ENCODE assay signal across 8 cellular contexts in genomic region chrX:107675365-107675654, GRCh38. TPM values are rescaled to one million over a fixed set of nuclear protein-coding genes. Genes with fewer than 3 reads are reported as not detected.
A peak's percentile ranks its signal among the peaks of the same experiment; 100 is the strongest.
DNase-seq lines count a peak whose midpoint lies in the region; ATAC-seq, FAIRE-seq and TF ChIP-seq lines count a peak whose summit lies in the region.

No MANE protein-coding gene starts in this region.

- POLR2A ChIA-PET in activated CD8-positive, alpha-beta T cell treated with anti-CD3 and anti-CD28 coated beads, Interleukin-2, amount 10 ng/mL, durations not matched to agents 7 days and 5 days (lab: Charles Lee) = interaction anchor here (1.1 to 10.2 kb wide), 2 partner anchors 39 to 66 kb away, joined by 5 to 292 read pairs; no protein-coding TSS in a partner anchor

- H3K4me1 ChIP-seq in small intestine (ENCODE audit: control insufficient read depth in 2 of 2, insufficient read depth in 1 of 2, low read depth in 1 of 2, low read length in 1 of 2) = peaks cover 0 to 7% of the 10 kb centered on the region in 2 donors

- H3K27me3 Mint-ChIP-seq in activated CD8-positive, alpha-beta T cell treated with anti-CD3 and anti-CD28 coated beads, Interleukin-2, amount 10 ng/mL, durations not matched to agents 7 days and 5 days (ENCODE audit: low read depth) = no peaks in the 10 kb centered on the region

- H3K4me1 Mint-ChIP-seq in activated CD8-positive, alpha-beta T cell treated with anti-CD3 and anti-CD28 coated beads, Interleukin-2, amount 10 ng/mL, durations not matched to agents 7 days and 5 days (ENCODE audit: low read depth) = peaks cover 64% of the 10 kb centered on the region

- no peaks in the 10 kb centered on the region for H3K9me3 ChIP-seq in small intestine (ENCODE audit: control insufficient read depth, low read depth)

- no peaks in the 10 kb centered on the region for H3K27me3 ChIP-seq in small intestine (ENCODE audit: control insufficient read depth in 2 of 2, insufficient read depth in 2 of 2, low read length in 2 of 2)

- peak overlapping the region; percentile 67 for H3K27ac Mint-ChIP-seq in activated CD8-positive, alpha-beta T cell treated with anti-CD3 and anti-CD28 coated beads, Interleukin-2, amount 10 ng/mL, durations not matched to agents 7 days and 5 days

- no peaks in the 10 kb centered on the region for H3K36me3 Mint-ChIP-seq in activated CD8-positive, alpha-beta T cell treated with anti-CD3 and anti-CD28 coated beads, Interleukin-2, amount 10 ng/mL, durations not matched to agents 7 days and 5 days (ENCODE audit: low read depth)

- CTCF ChIA-PET in activated CD8-positive, alpha-beta T cell treated with anti-CD3 and anti-CD28 coated beads, Interleukin-2, amount 10 ng/mL, durations not matched to agents 7 days and 5 days (lab: Charles Lee) = interaction anchor here (0.7 to 8.1 kb wide), 3 partner anchors 41 to 101 kb away, joined by 4 to 308 read pairs (median 71); partner anchors contain the start of genes NCBP2L and TSC22D3

- peak overlapping the region; percentile 80 for H3K4me3 Mint-ChIP-seq in activated CD8-positive, alpha-beta T cell treated with anti-CD3 and anti-CD28 coated beads, Interleukin-2, amount 10 ng/mL, durations not matched to agents 7 days and 5 days

- peak overlapping the region; percentile 39 to 100 for H3K27ac ChIP-seq in small intestine (ENCODE audit: low read depth in 1 of 2, low read length in 1 of 2)

- H3K4me3 ChIP-seq in HFF-Myc (replicated peaks; ENCODE audit: low read depth, low read length) (peak overlapping the region; percentile 76), fibroblast of pulmonary artery (replicated peaks; ENCODE audit: low read depth, low read length) (peak overlapping the region; percentile 82), small intestine (ENCODE audit: low read depth in 1 of 2, low read length in 2 of 2) (no peak overlapping the region)

- DNase-seq in HFF-Myc (ENCODE audit: extremely low read depth, low read depth) = no peak
- no peak for DNase-seq in activated CD8-positive, alpha-beta T cell treated with anti-CD3 and anti-CD28 coated beads, Interleukin-2, amount 10 ng/mL, durations not matched to agents 7 days and 5 days
- no peak for DNase-seq in fibroblast of pulmonary artery (ENCODE audit: low read depth)
- no peak for DNase-seq in small intestine
- DNase-seq in NOMO-1 treated with DMSO at 0.1 percent for 48 hours (lab: John Stamatoyannopoulos, UW; ENCODE audit: unreplicated experiment) = no peak
- no peak for DNase-seq in amniotic stem cell (lab: John Stamatoyannopoulos, UW)
- no peak for DNase-seq in inferior parietal cortex (ENCODE audit: extremely low spot score)

- no peak for TF ChIP-seq CTCF in HFF-Myc (IDR thresholded peaks at IDR 0.05; ENCODE audit: low read depth, low read length, missing control alignments)
- no peak for TF ChIP-seq CTCF in fibroblast of pulmonary artery (IDR thresholded peaks at IDR 0.05; ENCODE audit: low read length, missing control alignments)

- H3K36me3 ChIP-seq in small intestine (ENCODE audit: control insufficient read depth in 2 of 2, insufficient read depth in 2 of 2, low read length in 2 of 2) = no peaks in the 10 kb centered on the region

- 72 to 81% (median 80%) methylated on average over 1 of the region's 1 CpG for WGBS in small intestine, 3 donors

- no peak for FAIRE-seq in small intestine (lab: Jason Lieb, UNC)

- H3K9me3 Mint-ChIP-seq in activated CD8-positive, alpha-beta T cell treated with anti-CD3 and anti-CD28 coated beads, Interleukin-2, amount 10 ng/mL, durations not matched to agents 7 days and 5 days (ENCODE audit: insufficient read depth) = no peaks in the 10 kb centered on the region

- ATAC-seq in activated CD8-positive, alpha-beta T cell treated with anti-CD3 and anti-CD28 coated beads, Interleukin-2, amount 10 ng/mL, durations not matched to agents 7 days and 5 days = no peak
- ATAC-seq in GM18519 (IDR thresholded peaks at IDR 0.05; ENCODE audit: low FRiP score, unreplicated experiment) = no peak

RNA-seq across cellular contexts. Expression of gene PRPS1, which starts 47.0 kb away (rescaled TPM):
- total RNA-seq in activated CD8-positive, alpha-beta T cell treated with anti-CD3 and anti-CD28 coated beads, Interleukin-2, amount 10 ng/mL, durations not matched to agents 7 days and 5 days = 10 to 100 TPM; 69.8 to 71.3 TPM
- 10 to 100 TPM in 2 of 3 donors, 1 to 10 TPM in 1; 2.9 to 18.2 (median 13.2) TPM for polyA plus RNA-seq in small intestine

Comparison
In these comparisons a context has a peak if more than half of its experiments do, and no peak if none do; other contexts are left out.
1. H3K4me3 ChIP-seq: peak in HFF-Myc (single experiment) and fibroblast of pulmonary artery (single experiment); none in small intestine (0 of 2).